Comparison of ENCODE assay signal across 15 cellular contexts in the genomic region with DNA sequence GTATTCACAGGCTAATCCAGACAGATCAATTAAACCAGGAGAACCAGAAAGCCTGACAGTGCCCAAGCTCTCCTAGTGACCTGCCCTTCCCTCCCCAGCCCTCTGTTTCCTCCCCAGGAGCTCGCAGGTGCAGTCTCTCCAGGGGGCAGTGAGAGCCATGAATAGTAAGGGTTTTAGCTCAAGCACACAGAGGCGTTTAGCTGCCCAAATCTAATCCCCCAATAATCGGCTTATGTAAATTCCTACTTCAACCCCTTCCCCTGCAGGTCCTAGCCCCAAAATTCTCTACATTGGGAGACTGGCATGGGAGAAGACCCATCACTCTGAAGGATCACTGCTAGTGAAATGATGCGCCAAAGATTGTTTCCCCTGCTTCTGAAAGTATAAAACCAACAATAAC. TPM values are rescaled to one million over a fixed set of nuclear protein-coding genes. Genes with fewer than 3 reads are reported as not detected.
DNase-seq lines count a peak whose midpoint lies in the region; ATAC-seq and TF ChIP-seq lines count a peak whose summit lies in the region.
"Had no signal": no experiment of that assay in that cellular context is flagged by ENCODE, and none has a peak within 500 bp of the region (broad histone marks: within the 10 kb centered on the region; RNA-seq: fewer than 3 reads in every experiment).

No MANE protein-coding gene starts in this region.

- H3K27me3 Mint-ChIP-seq in endodermal cell (ENCODE audit: insufficient read depth): peaks cover 97% of the 10 kb centered on the region
- H3K27me3 Mint-ChIP-seq in activated T-helper 2 cell treated with anti-CD3 and anti-CD28 coated beads, Interferon-gamma antibody, Interleukin-2, Interleukin-4, amounts not matched to agents 10 μg/mL and 5 μg/mL and 100 μg/mL, durations not matched to agents 14 hours and 24 hours and 36 hours (ENCODE audit: low read depth): peaks cover 18% of the 10 kb centered on the region

- H3K27me3 ChIP-seq in endodermal cell (ENCODE audit: control insufficient read depth, insufficient read depth, low read length, poor library complexity, severe bottlenecking): peaks cover 65% of the 10 kb centered on the region

- CTCF ChIA-PET in HEK293 (lab: Yijun Ruan, JAX): interaction anchor here (0.9 to 1.4 kb wide), 2 partner anchors 13 to 66 kb away, joined by 6 to 7 read pairs; no protein-coding TSS in a partner anchor

- no peaks in the 10 kb centered on the region for H3K9me3 Mint-ChIP-seq in endodermal cell
- H3K9me3 Mint-ChIP-seq in activated T-helper 2 cell treated with anti-CD3 and anti-CD28 coated beads, Interferon-gamma antibody, Interleukin-2, Interleukin-4, amounts not matched to agents 10 μg/mL and 5 μg/mL and 100 μg/mL, durations not matched to agents 14 hours and 24 hours and 36 hours: no peaks in the 10 kb centered on the region
- H3K9me3 Mint-ChIP-seq: CD8-positive, alpha-beta T cell; T-helper 1 cell treated with Interleukin-12 subunit alpha and Interleukin-12 subunit beta and Interleukin-4 antibody, amounts not matched to agents 30 μg/mL and 1 μg/mL, for 36 hours had no signal

- TF ChIP-seq CTCF in HEK293 (tag by site-specific recombination; IDR thresholded peaks at IDR 0.05) (no peak), endodermal cell (conservative IDR thresholded peaks at IDR 0.05) (no peak)

- ATAC-seq in HG02852 (IDR thresholded peaks at IDR 0.05; ENCODE audit: unreplicated experiment): no peak
- ATAC-seq: CD8-positive, alpha-beta T cell had no signal

- WGBS in endodermal cell (ENCODE audit: insufficient coverage in 1 of 2, insufficient read length in 1 of 2), 2 experiments: 29 to 57% methylated on average over 3 to 4 of the region's 4 CpGs

- H3K27ac ChIP-seq in HEK293 (ENCODE audit: extremely low read depth, low read depth, low read length) (no peak overlapping the region), endodermal cell (ENCODE audit: low read depth, low read length) (no peak overlapping the region)

- H3K36me3 Mint-ChIP-seq in endodermal cell (ENCODE audit: low read depth): no peaks in the 10 kb centered on the region
- H3K36me3 Mint-ChIP-seq in activated T-helper 2 cell treated with anti-CD3 and anti-CD28 coated beads, Interferon-gamma antibody, Interleukin-2, Interleukin-4, amounts not matched to agents 10 μg/mL and 5 μg/mL and 100 μg/mL, durations not matched to agents 14 hours and 24 hours and 36 hours (ENCODE audit: low read depth): no peaks in the 10 kb centered on the region
- H3K36me3 Mint-ChIP-seq: CD8-positive, alpha-beta T cell had no signal

- H3K4me3 ChIP-seq in HEK293 (ENCODE audit: low read depth, low read length) (no peak overlapping the region), endodermal cell (ENCODE audit: low read length) (no peak overlapping the region)

- H3K4me1 Mint-ChIP-seq in endodermal cell: peaks cover 43% of the 10 kb centered on the region
- H3K4me1 Mint-ChIP-seq in activated T-helper 2 cell treated with anti-CD3 and anti-CD28 coated beads, Interferon-gamma antibody, Interleukin-2, Interleukin-4, amounts not matched to agents 10 μg/mL and 5 μg/mL and 100 μg/mL, durations not matched to agents 14 hours and 24 hours and 36 hours (ENCODE audit: low read depth): peaks cover 4% of the 10 kb centered on the region

- H3K9me3 ChIP-seq in HEK293 (ENCODE audit: control insufficient read depth, insufficient read depth, low read depth, low read length) (no peaks in the 10 kb centered on the region), endodermal cell (ENCODE audit: control insufficient read depth, low read length) (no peaks in the 10 kb centered on the region)
- H3K9me3 ChIP-seq: BE2C had no signal

- POLR2A ChIA-PET in HEK293 (lab: Yijun Ruan, JAX): no interaction called here

- no peak overlapping the region for H3K4me3 Mint-ChIP-seq in endodermal cell
- H3K4me3 Mint-ChIP-seq in activated T-helper 2 cell treated with anti-CD3 and anti-CD28 coated beads, Interferon-gamma antibody, Interleukin-2, Interleukin-4, amounts not matched to agents 10 μg/mL and 5 μg/mL and 100 μg/mL, durations not matched to agents 14 hours and 24 hours and 36 hours (ENCODE audit: low read depth): no peak overlapping the region
- H3K4me3 Mint-ChIP-seq: CD8-positive, alpha-beta T cell; H9; T-helper 1 cell treated with Interleukin-12 subunit alpha and Interleukin-12 subunit beta and Interleukin-4 antibody, amounts not matched to agents 30 μg/mL and 1 μg/mL, for 36 hours had no signal

- H3K9ac ChIP-seq in endodermal cell (ENCODE audit: extremely low read depth, low read length, poor library complexity, severe bottlenecking): no peak overlapping the region

- H3K4me1 ChIP-seq in HEK293 (ENCODE audit: control insufficient read depth, insufficient read depth, low read length): peaks cover 5% of the 10 kb centered on the region; the same call in 1 of the 2 replicates
- peaks cover 18% of the 10 kb centered on the region for H3K4me1 ChIP-seq in endodermal cell (ENCODE audit: control insufficient read depth, insufficient read depth, low read length)

- DNase-seq in D341Med (ENCODE audit: low spot score) (peak; percentile 68), NCI-H69 (lab: John Stamatoyannopoulos, UW) (peak; percentile 52), endodermal cell (peak; percentile 74), NCI-H2171 treated with DMSO at 0.1 percent for 48 hours (lab: John Stamatoyannopoulos, UW) (no peak), DMS53 treated with DMSO at 0.1 percent for 48 hours (lab: John Stamatoyannopoulos, UW; ENCODE audit: unreplicated experiment) (no peak)
- DNase-seq in activated T-helper 2 cell treated with anti-CD3 and anti-CD28 coated beads, Interferon-gamma antibody, Interleukin-2, Interleukin-4, amounts not matched to agents 10 μg/mL and 5 μg/mL and 100 μg/mL, durations not matched to agents 14 hours and 24 hours and 36 hours (ENCODE audit: low spot score): no peak
- DNase-seq: BE2C; CD8-positive, alpha-beta T cell; H9; NCI-H187 treated with DMSO at 0.1 percent for 48 hours; NCI-H774; SHP77 treated with DMSO at 0.1 percent for 48 hours had no signal

- no peak overlapping the region for H3K27ac Mint-ChIP-seq in endodermal cell
- H3K27ac Mint-ChIP-seq in activated T-helper 2 cell treated with anti-CD3 and anti-CD28 coated beads, Interferon-gamma antibody, Interleukin-2, Interleukin-4, amounts not matched to agents 10 μg/mL and 5 μg/mL and 100 μg/mL, durations not matched to agents 14 hours and 24 hours and 36 hours: no peak overlapping the region
- H3K27ac Mint-ChIP-seq: CD8-positive, alpha-beta T cell; T-helper 1 cell treated with Interleukin-12 subunit alpha and Interleukin-12 subunit beta and Interleukin-4 antibody, amounts not matched to agents 30 μg/mL and 1 μg/mL, for 36 hours had no signal

- intact Hi-C loops in activated T-helper 2 cell treated with anti-CD3 and anti-CD28 coated beads, Interferon-gamma antibody, Interleukin-2, Interleukin-4, amounts not matched to agents 10 μg/mL and 5 μg/mL and 100 μg/mL, durations not matched to agents 14 hours and 24 hours and 36 hours (cut with micrococcal nuclease): no loop called here

- H3K36me3 ChIP-seq in HEK293 (ENCODE audit: control insufficient read depth in 2 of 2, insufficient read depth in 1 of 2, low read length in 2 of 2) (no peaks in the 10 kb centered on the region), endodermal cell (ENCODE audit: control insufficient read depth, insufficient read depth, low read length) (no peaks in the 10 kb centered on the region)
- H3K36me3 ChIP-seq: BE2C had no signal

TF ChIP-seq in HEK293, 187 proteins besides CTCF, POLR2A, EP300 and RAD21:
- TF ChIP-seq GLIS1 (tag by site-specific recombination; IDR thresholded peaks at IDR 0.05): peak; percentile 14; the same call in 1 of the 2 replicates
- no peak for TF ChIP-seq ZFP37 (tag by site-specific recombination; IDR thresholded peaks at IDR 0.05)

RNA-seq across cellular contexts. Expression of gene TAL2, which starts 10.5 kb away (rescaled TPM):
- total RNA-seq in endodermal cell: 1 to 10 TPM; 4.1 to 7.0 TPM
- polyA plus RNA-seq in endodermal cell (2013, experiment 1 of 2): 4.0 TPM
- 2.7 TPM for polyA plus RNA-seq in endodermal cell (2013, experiment 2 of 2)
- total RNA-seq in activated T-helper 2 cell treated with anti-CD3 and anti-CD28 coated beads, Interferon-gamma antibody, Interleukin-2, Interleukin-4, amounts not matched to agents 10 μg/mL and 5 μg/mL and 100 μg/mL, durations not matched to agents 14 hours and 24 hours and 36 hours: not detected in 2 replicates
- total RNA-seq: CD8-positive, alpha-beta T cell had no signal

RNA-seq across cellular contexts. Expression of gene TMEM38B, which starts 42.5 kb away (rescaled TPM):
- 10 to 100 TPM; 24.7 to 48.0 TPM for total RNA-seq in endodermal cell
- polyA plus RNA-seq in endodermal cell (2013, experiment 1 of 2): 19.8 TPM
- polyA plus RNA-seq in endodermal cell (2013, experiment 2 of 2): 18.8 TPM
- total RNA-seq in activated T-helper 2 cell treated with anti-CD3 and anti-CD28 coated beads, Interferon-gamma antibody, Interleukin-2, Interleukin-4, amounts not matched to agents 10 μg/mL and 5 μg/mL and 100 μg/mL, durations not matched to agents 14 hours and 24 hours and 36 hours: 11.3 and 13.1 TPM in 2 replicates

Comparison
In these comparisons a context has a peak if more than half of its experiments do, and no peak if none do; other contexts are left out.
1. DNase-seq: peak in D341Med (single experiment), NCI-H69 (single experiment) and endodermal cell (single experiment); none in NCI-H2171 treated with DMSO at 0.1 percent for 48 hours (single experiment), activated T-helper 2 cell treated with anti-CD3 and anti-CD28 coated beads, Interferon-gamma antibody, Interleukin-2, Interleukin-4, amounts not matched to agents 10 μg/mL and 5 μg/mL and 100 μg/mL, durations not matched to agents 14 hours and 24 hours and 36 hours (single experiment) and DMS53 treated with DMSO at 0.1 percent for 48 hours (single experiment).